ENCODE assay signal across 8 cellular contexts in genomic region chr22:46537946-46538815, GRCh38. TPM values are rescaled to one million over a fixed set of nuclear protein-coding genes. Genes with fewer than 3 reads are reported as not detected.
A peak's percentile ranks its signal among the peaks of the same experiment; 100 is the strongest.
DNase-seq lines count a peak whose midpoint lies in the region; ATAC-seq and TF ChIP-seq lines count a peak whose summit lies in the region.

No MANE protein-coding gene starts in this region.

- peaks cover 34% of the 10 kb centered on the region for H3K27me3 Mint-ChIP-seq in activated B cell treated with CpG ODN at 0.5 μM for 24 hours

- H3K27ac ChIP-seq in subcutaneous abdominal adipose tissue (ENCODE audit: low read depth, low read length) = no peak overlapping the region

- peak overlapping the region; percentile 25 for H3K4me3 ChIP-seq in iPS-11a (ENCODE audit: low read depth, low read length)
- H3K4me3 ChIP-seq in subcutaneous abdominal adipose tissue (ENCODE audit: low read depth in 1 of 5, low read length in 5 of 5) = peak overlapping the region in 4 of 5 donors; percentile 22 to 44 (median 32)

- no peak overlapping the region for H3K9ac ChIP-seq in subcutaneous abdominal adipose tissue (ENCODE audit: low read length in 5 of 5)

- peak; percentile 20 to 27 for DNase-seq in NOMO-1 (lab: John Stamatoyannopoulos, UW; ENCODE audit: unreplicated experiment in 2 of 2)
- no peak for DNase-seq in NOMO-1 treated with DMSO at 0.1 percent for 48 hours (lab: John Stamatoyannopoulos, UW; ENCODE audit: unreplicated experiment)
- no peak for DNase-seq in activated B cell treated with CpG ODN at 0.5 μM for 24 hours
- DNase-seq in germinal center (ENCODE audit: low spot score) = no peak
- DNase-seq in stimulated activated CD4-positive, alpha-beta T cell treated with anti-CD3 and anti-CD28 coated beads, Interleukin-2, amount 100 ng/mL, for 48 hours = no peak
- DNase-seq in NK-92 (lab: John Stamatoyannopoulos, UW; ENCODE audit: unreplicated experiment) = no peak

- H3K4me3 Mint-ChIP-seq in activated B cell treated with CpG ODN at 0.5 μM for 24 hours = peak overlapping the region; percentile 55

- H3K9me3 Mint-ChIP-seq in activated B cell treated with CpG ODN at 0.5 μM for 24 hours = no peaks in the 10 kb centered on the region

- H3K4me1 Mint-ChIP-seq in activated B cell treated with CpG ODN at 0.5 μM for 24 hours = peaks cover 8% of the 10 kb centered on the region

- no peaks in the 10 kb centered on the region for H3K9me3 ChIP-seq in subcutaneous abdominal adipose tissue (ENCODE audit: control insufficient read depth in 5 of 5, low read length in 5 of 5)

- no peak for TF ChIP-seq CTCF in activated B cell treated with CpG ODN at 0.5 μM for 24 hours (IDR thresholded peaks at IDR 0.05)

- peaks cover 0 to 28% (median 15%) of the 10 kb centered on the region in 5 donors for H3K4me1 ChIP-seq in subcutaneous abdominal adipose tissue (ENCODE audit: control insufficient read depth in 5 of 5, insufficient read depth in 5 of 5, low read length in 5 of 5)

- H3K27me3 ChIP-seq in subcutaneous abdominal adipose tissue (ENCODE audit: control insufficient read depth in 5 of 5, insufficient read depth in 4 of 5, low read length in 5 of 5) = peaks cover 17 to 32% (median 29%) of the 10 kb centered on the region in 5 donors

- CTCF ChIA-PET in activated B cell treated with CpG ODN at 0.5 μM for 24 hours (lab: Charles Lee) = interaction anchor here (4.5 kb wide), 1 partner anchor 171 kb away, joined by 18 read pairs; no protein-coding TSS in a partner anchor

- POLR2A ChIA-PET in activated B cell treated with CpG ODN at 0.5 μM for 24 hours (lab: Charles Lee) = interaction anchor here (0.6 kb wide), 1 partner anchor 140 kb away, joined by 3 read pairs; no protein-coding TSS in a partner anchor

- no peaks in the 10 kb centered on the region for H3K36me3 Mint-ChIP-seq in activated B cell treated with CpG ODN at 0.5 μM for 24 hours (ENCODE audit: low read depth)

- no peak for ATAC-seq in activated B cell treated with CpG ODN at 0.5 μM for 24 hours (ENCODE audit: low read depth)

- H3K36me3 ChIP-seq in subcutaneous abdominal adipose tissue (ENCODE audit: control insufficient read depth in 5 of 5, insufficient read depth in 5 of 5, low read length in 5 of 5) = no peaks in the 10 kb centered on the region

- H3K27ac Mint-ChIP-seq in activated B cell treated with CpG ODN at 0.5 μM for 24 hours = no peak overlapping the region

- intact Hi-C loops in activated B cell treated with CpG ODN at 0.5 μM for 24 hours (cut with micrococcal nuclease) = no loop called here

RNA-seq across cellular contexts. Expression of gene CELSR1, which starts 0.8 kb away (rescaled TPM):
- total RNA-seq in activated B cell treated with CpG ODN at 0.5 μM for 24 hours = 9.0 and 12.3 TPM in 2 replicates

Comparison
In these comparisons a context has a peak if more than half of its experiments do, and no peak if none do; other contexts are left out.
1. DNase-seq: peak in NOMO-1 (2 of 2); none in NOMO-1 treated with DMSO at 0.1 percent for 48 hours (single experiment), activated B cell treated with CpG ODN at 0.5 μM for 24 hours (single experiment), germinal center (single experiment), stimulated activated CD4-positive, alpha-beta T cell treated with anti-CD3 and anti-CD28 coated beads, Interleukin-2, amount 100 ng/mL, for 48 hours (0 of 2) and NK-92 (single experiment).